In genomic region chr9:123115146-123115913, GRCh38 we compare ENCODE assay signal across 16 cellular contexts.
"Had no signal": no experiment of that assay in that cellular context is flagged by ENCODE, and none has a peak within 500 bp of the region (broad histone marks: within the 10 kb centered on the region; RNA-seq: fewer than 3 reads in every experiment).

No MANE protein-coding gene starts in this region.

- H3K4me1 ChIP-seq: foreskin keratinocyte had no signal

- H3K27me3 Mint-ChIP-seq: activated CD4-positive, alpha-beta T cell treated with anti-CD3 and anti-CD28 coated beads, Interleukin-2, amount 10 ng/mL, durations not matched to agents 7 days and 5 days; dendritic cell treated with granulocyte-macrophage colony-stimulating factor and Interleukin-4, amounts not matched to agents 40 ng/mL and 50 ng/mL, for 4 days had no signal

- H3K27ac ChIP-seq: foreskin keratinocyte, lower lobe of right lung, neural progenitor cell, ovary, SK-N-MC had no signal

- ATAC-seq: foreskin keratinocyte, lower lobe of right lung had no signal

- DNase-seq: activated CD4-positive, alpha-beta T cell treated with anti-CD3 and anti-CD28 coated beads, Interleukin-2, amount 10 ng/mL, durations not matched to agents 7 days and 5 days; activated CD8-positive, alpha-beta memory T cell treated with anti-CD3 and anti-CD28 coated beads for 24 hours; aorta; effector memory CD4-positive, alpha-beta T cell; foreskin keratinocyte; glutamatergic neuron; immature natural killer cell; lower lobe of right lung; midbrain; ovary; stimulated activated CD4-positive, alpha-beta T cell treated with anti-CD3 and anti-CD28 coated beads, Interleukin-12 subunit alpha, Interleukin-12 subunit beta, amount 100 ng/mL, for 4 hours; stimulated activated naive CD4-positive, alpha-beta T cell; trophoblast cell had no signal

- H3K27me3 ChIP-seq: foreskin keratinocyte, neural progenitor cell, ovary had no signal

- H3K9me3 ChIP-seq: lower lobe of right lung, ovary had no signal

- H3K36me3 Mint-ChIP-seq: immature natural killer cell had no signal

- H3K9me3 Mint-ChIP-seq: activated CD4-positive, alpha-beta T cell treated with anti-CD3 and anti-CD28 coated beads, Interleukin-2, amount 10 ng/mL, durations not matched to agents 7 days and 5 days; dendritic cell treated with granulocyte-macrophage colony-stimulating factor and Interleukin-4, amounts not matched to agents 40 ng/mL and 50 ng/mL, for 4 days; immature natural killer cell; neural progenitor cell had no signal

- H3K4me3 ChIP-seq: lower lobe of right lung, neural progenitor cell, ovary, SK-N-MC had no signal

- H3K4me3 Mint-ChIP-seq: activated CD4-positive, alpha-beta T cell treated with anti-CD3 and anti-CD28 coated beads, Interleukin-2, amount 10 ng/mL, durations not matched to agents 7 days and 5 days; dendritic cell treated with granulocyte-macrophage colony-stimulating factor and Interleukin-4, amounts not matched to agents 40 ng/mL and 50 ng/mL, for 4 days; immature natural killer cell; neural progenitor cell had no signal

- H3K27ac Mint-ChIP-seq: activated CD4-positive, alpha-beta T cell treated with anti-CD3 and anti-CD28 coated beads, Interleukin-2, amount 10 ng/mL, durations not matched to agents 7 days and 5 days; dendritic cell treated with granulocyte-macrophage colony-stimulating factor and Interleukin-4, amounts not matched to agents 40 ng/mL and 50 ng/mL, for 4 days; neural progenitor cell had no signal

- H3K36me3 ChIP-seq: neural progenitor cell, ovary had no signal
